Comparison of ENCODE assay signal across 18 cellular contexts in the genomic region with DNA sequence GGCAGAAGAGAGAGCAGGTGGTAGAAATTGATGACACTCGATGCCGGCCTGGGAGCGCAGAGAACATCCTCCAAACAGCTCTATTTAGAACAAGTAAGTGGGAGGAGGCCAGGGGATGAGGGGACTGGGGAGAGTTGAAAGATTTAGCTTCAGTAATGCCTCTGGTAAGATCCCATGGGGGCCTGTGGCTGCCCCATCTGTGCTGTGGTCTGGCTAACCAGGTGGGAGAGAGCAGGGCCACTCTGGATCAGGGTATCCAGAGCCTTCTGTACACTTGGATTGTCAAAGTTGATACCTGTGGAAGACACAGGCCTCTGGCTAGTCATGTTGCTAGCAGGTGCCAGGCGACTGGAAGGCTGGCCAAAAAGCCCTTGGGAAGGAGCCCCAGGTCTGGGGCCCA. TPM values are rescaled to one million over a fixed set of nuclear protein-coding genes. Genes with fewer than 3 reads are reported as not detected.
A peak's percentile ranks its signal among the peaks of the same experiment; 100 is the strongest.
DNase-seq lines count a peak whose midpoint lies in the region; ATAC-seq and TF ChIP-seq lines count a peak whose summit lies in the region.
"Had no signal": no experiment of that assay in that cellular context is flagged by ENCODE, and none has a peak within 500 bp of the region (broad histone marks: within the 10 kb centered on the region; RNA-seq: fewer than 3 reads in every experiment).

No MANE protein-coding gene starts in this region.

- TF ChIP-seq CTCF in dorsolateral prefrontal cortex (IDR thresholded peaks at IDR 0.05 in 54 of 56, conservative IDR thresholded peaks at IDR 0.05 in 2 of 56; ENCODE audit: low read depth in 1 of 56, partially characterized antibody in 56 of 56), result no peak

- peak overlapping the region in 1 of 59 donors; percentile 4 for H3K4me3 ChIP-seq in dorsolateral prefrontal cortex
- H3K4me3 ChIP-seq: PC-9 had no signal

- H3K27ac ChIP-seq in dorsolateral prefrontal cortex, result peak overlapping the region in 51 of 59 donors; percentile 1 to 88 (median 60)
- H3K27ac ChIP-seq: KMS-11, PC-9 had no signal

- no peaks in the 10 kb centered on the region for H3K9me3 Mint-ChIP-seq in stimulated activated memory B cell treated with anti-CD40 and anti-IgM and Interleukin-4, amounts not matched to agents 10 μg/mL and 1 μg/mL and 100 μg/mL, for 72 hours

- DNase-seq in NCI-H82 (lab: John Stamatoyannopoulos, UW) (peak; percentile 13), NCI-H82 treated with DMSO at 0.1 percent for 48 hours (lab: John Stamatoyannopoulos, UW; ENCODE audit: unreplicated experiment) (no peak), NCI-H2171 (lab: John Stamatoyannopoulos, UW) (peak; percentile 23), dorsolateral prefrontal cortex (peak in 1 of 10 donors; percentile 45), erythroblast (lab: John Stamatoyannopoulos, UW) (no peak), cortex of kidney (lab: John Stamatoyannopoulos, UW) (no peak)
- DNase-seq: 8988T, Caco-2, DMS79, GDM1, NCI-H1092, NCI-H1694, NCI-H2107, NCI-H446 had no signal

- peaks cover 67% of the 10 kb centered on the region for H3K4me1 Mint-ChIP-seq in stimulated activated memory B cell treated with anti-CD40 and anti-IgM and Interleukin-4, amounts not matched to agents 10 μg/mL and 1 μg/mL and 100 μg/mL, for 72 hours

- peak overlapping the region; percentile 34 for H3K27ac Mint-ChIP-seq in stimulated activated memory B cell treated with anti-CD40 and anti-IgM and Interleukin-4, amounts not matched to agents 10 μg/mL and 1 μg/mL and 100 μg/mL, for 72 hours

- intact Hi-C loops in dorsolateral prefrontal cortex (cut with DNase I), result no loop called here

- TF ChIP-seq POLR2A in erythroblast (IDR thresholded peaks at IDR 0.05; ENCODE audit: low read length), result no peak

- H3K27me3 ChIP-seq in dorsolateral prefrontal cortex, result peaks cover 0 to 7% (median 0%) of the 10 kb centered on the region in 45 donors

- peaks cover 79% of the 10 kb centered on the region for H3K36me3 Mint-ChIP-seq in stimulated activated memory B cell treated with anti-CD40 and anti-IgM and Interleukin-4, amounts not matched to agents 10 μg/mL and 1 μg/mL and 100 μg/mL, for 72 hours

- no peak overlapping the region for H3K4me3 Mint-ChIP-seq in stimulated activated memory B cell treated with anti-CD40 and anti-IgM and Interleukin-4, amounts not matched to agents 10 μg/mL and 1 μg/mL and 100 μg/mL, for 72 hours

- ATAC-seq in stimulated activated memory B cell treated with anti-CD40 and anti-IgM and Interleukin-4, amounts not matched to agents 10 μg/mL and 1 μg/mL and 100 μg/mL, for 72 hours, result no peak
- ATAC-seq in GM18861 (IDR thresholded peaks at IDR 0.05; ENCODE audit: unreplicated experiment), result no peak

- H3K27me3 Mint-ChIP-seq in stimulated activated memory B cell treated with anti-CD40 and anti-IgM and Interleukin-4, amounts not matched to agents 10 μg/mL and 1 μg/mL and 100 μg/mL, for 72 hours, result peaks cover 21% of the 10 kb centered on the region

RNA-seq across cellular contexts. Expression of gene NCOA5, which starts 27.6 kb away (rescaled TPM):
- total RNA-seq in dorsolateral prefrontal cortex, result 10 to 100 TPM; 13.5 to 36.9 (median 24.1) TPM

RNA-seq across cellular contexts. Expression of gene SLC12A5, which starts 33.1 kb away (rescaled TPM):
- total RNA-seq in dorsolateral prefrontal cortex, result 100 to 1,000 TPM in 119 of 120 experiments, 10 to 100 TPM in 1; 95.7 to 439 (median 309) TPM

RNA-seq across cellular contexts. Expression of gene MMP9, which starts 53.4 kb away (rescaled TPM):
- 10 to 100 TPM in 1 of 120 experiments, 1 to 10 TPM in 34, under 1 TPM in 42, not detected in 43; 0.17 to 18.4 (median 0.84) TPM for total RNA-seq in dorsolateral prefrontal cortex
- total RNA-seq: PC-9 had no signal

RNA-seq across cellular contexts. Expression of gene CD40, which starts 56.0 kb away (rescaled TPM):
- 10 to 100 TPM in 5 of 120 experiments, 1 to 10 TPM in 115; 1.9 to 12.6 (median 5.2) TPM for total RNA-seq in dorsolateral prefrontal cortex
- total RNA-seq: Caco-2 had no signal

Comparison
In these comparisons a context has a peak if more than half of its experiments do, and no peak if none do; other contexts are left out.
1. DNase-seq: peak in NCI-H82 (single experiment) and NCI-H2171 (single experiment); none in NCI-H82 treated with DMSO at 0.1 percent for 48 hours (single experiment), erythroblast (0 of 2) and cortex of kidney (single experiment).